ENCODE assay signal across 9 cellular contexts in genomic region chr17:17684901-17685774, GRCh38. TPM values are rescaled to one million over a fixed set of nuclear protein-coding genes. Genes with fewer than 3 reads are reported as not detected.
DNase-seq lines count a peak whose midpoint lies in the region; ATAC-seq and TF ChIP-seq lines count a peak whose summit lies in the region.
"Had no signal": no experiment of that assay in that cellular context is flagged by ENCODE, and none has a peak within 500 bp of the region (broad histone marks: within the 10 kb centered on the region; RNA-seq: fewer than 3 reads in every experiment).

No MANE protein-coding gene starts in this region.

- H3K4me1 Mint-ChIP-seq in naive thymus-derived CD4-positive, alpha-beta T cell: peaks cover 22 to 43% (median 35%) of the 10 kb centered on the region in 7 donors

- peak overlapping the region in 5 of 10 donors; percentile 13 to 65 (median 40) for H3K4me3 Mint-ChIP-seq in naive thymus-derived CD4-positive, alpha-beta T cell

- POLR2A ChIA-PET in naive thymus-derived CD4-positive, alpha-beta T cell (lab: Charles Lee): no interaction called here

- H3K9me3 Mint-ChIP-seq in naive thymus-derived CD4-positive, alpha-beta T cell: no peaks in the 10 kb centered on the region

- no peaks in the 10 kb centered on the region for H3K36me3 ChIP-seq in BE2C
- H3K36me3 ChIP-seq in naive thymus-derived CD4-positive, alpha-beta T cell (ENCODE audit: control insufficient read depth in 2 of 3, insufficient read depth in 3 of 3, low read length in 3 of 3): peaks cover 0 to 4% (median 0%) of the 10 kb centered on the region in 3 experiments

- peaks cover 0 to 11% (median 0%) of the 10 kb centered on the region in 5 donors for H3K36me3 Mint-ChIP-seq in naive thymus-derived CD4-positive, alpha-beta T cell

- no peak overlapping the region for H3K27ac ChIP-seq in naive thymus-derived CD4-positive, alpha-beta T cell (ENCODE audit: low read depth, low read length)

- peaks cover 0 to 2% (median 0%) of the 10 kb centered on the region in 5 donors for H3K27me3 Mint-ChIP-seq in naive thymus-derived CD4-positive, alpha-beta T cell

- DNase-seq in BE2C: no peak
- DNase-seq in NCI-H2029 treated with DMSO at 0.1 percent for 48 hours (lab: John Stamatoyannopoulos, UW): peak; percentile 76
- peak; percentile 67 to 70 for DNase-seq in dermis microvascular lymphatic vessel endothelial cell (ENCODE audit: low read depth in 2 of 2)
- no peak for DNase-seq in naive thymus-derived CD4-positive, alpha-beta T cell
- no peak for DNase-seq in SKM-1 (lab: John Stamatoyannopoulos, UW; ENCODE audit: unreplicated experiment)
- no peak for DNase-seq in stimulated activated CD4-positive, alpha-beta T cell treated with anti-CD3 and anti-CD28 coated beads, Interleukin-4, amount 100 ng/mL, for 24 hours
- no peak for DNase-seq in GDM1 (lab: John Stamatoyannopoulos, UW)
- no peak for DNase-seq in effector CD8-positive, alpha-beta T cell (lab: John Stamatoyannopoulos, UW)
- DNase-seq: aorta had no signal

- intact Hi-C loops in naive thymus-derived CD4-positive, alpha-beta T cell (cut with micrococcal nuclease): loop anchor here in 1 of 2 donors (5.0 kb wide), 2 partner anchors 42 to 287 kb away; partner anchors contain the start of genes DRC3 and TOM1L2

- peaks cover 17% of the 10 kb centered on the region for H3K4me1 ChIP-seq in BE2C
- peaks cover 7 to 10% of the 10 kb centered on the region in 2 donors for H3K4me1 ChIP-seq in naive thymus-derived CD4-positive, alpha-beta T cell (ENCODE audit: control insufficient read depth in 2 of 2, insufficient read depth in 2 of 2, low read length in 2 of 2)

- ATAC-seq in naive thymus-derived CD4-positive, alpha-beta T cell: no peak

- CTCF ChIA-PET in naive thymus-derived CD4-positive, alpha-beta T cell (lab: Charles Lee): interaction anchor here (0.6 to 0.9 kb wide), 2 partner anchors 21 to 233 kb away, joined by 3 to 4 read pairs; no protein-coding TSS in a partner anchor

- TF ChIP-seq CTCF in BE2C (IDR thresholded peaks at IDR 0.05; ENCODE audit: low read depth, low read length): no peak

- no peaks in the 10 kb centered on the region for H3K9me3 ChIP-seq in BE2C
- no peaks in the 10 kb centered on the region for H3K9me3 ChIP-seq in naive thymus-derived CD4-positive, alpha-beta T cell (ENCODE audit: control insufficient read depth in 2 of 3, low read length in 3 of 3)

- peak overlapping the region; percentile 2; the same call in 1 of the 2 replicates for H3K4me3 ChIP-seq in BE2C (ENCODE audit: low read depth, low read length)
- H3K4me3 ChIP-seq in naive thymus-derived CD4-positive, alpha-beta T cell (ENCODE audit: low read length): no peak overlapping the region

- H3K27ac Mint-ChIP-seq in naive thymus-derived CD4-positive, alpha-beta T cell: peak overlapping the region in 5 of 9 donors; percentile 23 to 94 (median 73)

- no peaks in the 10 kb centered on the region for H3K27me3 ChIP-seq in BE2C
- no peaks in the 10 kb centered on the region for H3K27me3 ChIP-seq in naive thymus-derived CD4-positive, alpha-beta T cell (ENCODE audit: control insufficient read depth in 2 of 2, insufficient read depth in 2 of 2, low read length in 2 of 2)

RNA-seq across cellular contexts. Expression of gene RAI1, which starts 3.9 kb away (rescaled TPM):
- 26.3 TPM for polyA plus RNA-seq in BE2C (2012; ENCODE audit: insufficient read depth, insufficient read length, low read depth)
- 6.0 and 10.6 TPM in 2 replicates for total RNA-seq in dermis microvascular lymphatic vessel endothelial cell
- 10 to 100 TPM; 20.1 to 46.2 (median 23.6) TPM for total RNA-seq in naive thymus-derived CD4-positive, alpha-beta T cell
- 1 to 10 TPM; 2.0 to 4.0 TPM for polyA plus RNA-seq in naive thymus-derived CD4-positive, alpha-beta T cell

Comparison
In these comparisons a context has a peak if more than half of its experiments do, and no peak if none do; other contexts are left out.
1. DNase-seq: peak in NCI-H2029 treated with DMSO at 0.1 percent for 48 hours (single experiment) and dermis microvascular lymphatic vessel endothelial cell (2 of 2); none in BE2C (single experiment), naive thymus-derived CD4-positive, alpha-beta T cell (0 of 9), SKM-1 (single experiment), stimulated activated CD4-positive, alpha-beta T cell treated with anti-CD3 and anti-CD28 coated beads, Interleukin-4, amount 100 ng/mL, for 24 hours (single experiment), GDM1 (single experiment) and effector CD8-positive, alpha-beta T cell (single experiment).